ENCODE assay signal across 9 cellular contexts in the genomic region with DNA sequence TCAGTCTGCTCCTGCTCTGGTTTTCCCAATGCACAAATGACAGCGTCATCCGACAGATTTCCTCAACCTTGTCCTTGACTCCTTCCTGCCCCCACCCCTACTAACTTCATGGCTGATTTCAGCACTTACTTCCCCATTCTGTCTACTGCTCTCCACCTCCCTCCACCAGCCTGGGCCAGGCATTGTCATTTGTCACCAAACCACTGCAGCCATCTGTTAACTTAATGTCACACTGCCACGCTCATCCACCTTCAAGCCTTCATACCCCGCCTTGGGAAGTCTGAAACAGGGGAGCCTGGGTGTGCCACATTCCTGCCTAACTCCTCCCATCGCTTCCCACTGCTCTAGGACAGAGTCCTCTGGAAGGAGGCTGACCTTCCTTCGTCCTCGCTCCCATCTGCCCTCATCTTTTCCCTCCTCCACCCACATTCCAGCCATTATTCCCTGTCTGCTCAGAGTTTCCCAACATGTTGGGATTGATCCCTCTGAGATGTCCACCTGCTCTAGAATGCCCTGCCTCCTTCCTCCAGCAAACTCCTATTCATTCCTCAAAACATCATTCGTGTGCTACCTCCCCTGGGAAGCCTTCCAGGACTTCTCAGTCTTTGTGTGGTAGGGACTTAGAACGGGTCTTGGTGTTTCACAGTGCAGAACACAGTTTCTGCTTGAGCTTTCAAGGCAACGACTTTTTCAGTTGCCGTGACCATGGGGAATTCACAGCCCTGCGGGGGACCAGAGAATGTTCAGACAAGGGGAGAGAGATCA. TPM values are rescaled to one million over a fixed set of nuclear protein-coding genes. Genes with fewer than 3 reads are reported as not detected.
DNase-seq lines count a peak whose midpoint lies in the region; ATAC-seq and TF ChIP-seq lines count a peak whose summit lies in the region.
"Had no signal": no experiment of that assay in that cellular context is flagged by ENCODE, and none has a peak within 500 bp of the region (broad histone marks: within the 10 kb centered on the region; RNA-seq: fewer than 3 reads in every experiment).

No MANE protein-coding gene starts in this region.

- DNase-seq in Caco-2 = no peak
- DNase-seq in SKM-1 treated with dmso at 0.1 percent for 144 hours (lab: John Stamatoyannopoulos, UW; ENCODE audit: unreplicated experiment) = peak; percentile 86
- DNase-seq in mesothelial cell of epicardium (ENCODE audit: low spot score in 2 of 2, unreplicated experiment in 2 of 2) = no peak
- DNase-seq in coronary artery (ENCODE audit: low spot score) = no peak
- DNase-seq in RKO (ENCODE audit: low spot score) = no peak
- no peak for DNase-seq in hepatic stellate cell (ENCODE audit: low spot score)

- peak overlapping the region; percentile 50 for H3K27ac Mint-ChIP-seq in Caco-2 (ENCODE audit: unreplicated experiment)
- peak overlapping the region; percentile 35 for H3K27ac Mint-ChIP-seq in mesothelial cell of epicardium

- H3K36me3 ChIP-seq in Caco-2 (ENCODE audit: control insufficient read depth, insufficient read depth, low read length) = no peaks in the 10 kb centered on the region

- H3K27me3 ChIP-seq in Caco-2 (replicated peaks; ENCODE audit: control insufficient read depth, insufficient read depth, low read length) = no peaks in the 10 kb centered on the region

- H3K36me3 Mint-ChIP-seq in Caco-2 (ENCODE audit: insufficient read depth, unreplicated experiment) (no peaks in the 10 kb centered on the region), mesothelial cell of epicardium (no peaks in the 10 kb centered on the region)

- peaks cover 48% of the 10 kb centered on the region for H3K4me1 ChIP-seq in Caco-2

- POLR2A ChIA-PET in Caco-2 (lab: Charles Lee) = no interaction called here

- H3K4me1 Mint-ChIP-seq in Caco-2 (ENCODE audit: low read depth, unreplicated experiment) (peaks cover 23% of the 10 kb centered on the region), mesothelial cell of epicardium (peaks cover 67% of the 10 kb centered on the region)

- H3K9me3 ChIP-seq in Caco-2 = no peaks in the 10 kb centered on the region

- CTCF ChIA-PET in Caco-2 (lab: Charles Lee) = no interaction called here

- TF ChIP-seq CTCF in Caco-2 (IDR thresholded peaks at IDR 0.05; ENCODE audit: insufficient read depth in 1 of 2, low read depth in 1 of 2, low read length in 1 of 2, severe bottlenecking in 1 of 2, unreplicated experiment in 1 of 2) (no peak), mesothelial cell of epicardium (IDR thresholded peaks at IDR 0.05; ENCODE audit: unreplicated experiment) (no peak), coronary artery (IDR thresholded peaks at IDR 0.05) (no peak)

- H3K4me3 Mint-ChIP-seq in Caco-2 (ENCODE audit: unreplicated experiment) (no peak overlapping the region), mesothelial cell of epicardium (no peak overlapping the region)

- H3K27me3 Mint-ChIP-seq in Caco-2 (ENCODE audit: insufficient read depth, unreplicated experiment) = no peaks in the 10 kb centered on the region
- H3K27me3 Mint-ChIP-seq in mesothelial cell of epicardium (ENCODE audit: low read depth) = no peaks in the 10 kb centered on the region

- BruUV-seq in Caco-2 (replicated peaks; lab: Mats Ljungman, UMichigan) = no TSS peak

- H3K9me3 Mint-ChIP-seq in Caco-2 (ENCODE audit: unreplicated experiment) (no peaks in the 10 kb centered on the region), mesothelial cell of epicardium (no peaks in the 10 kb centered on the region)

- ATAC-seq in HG02852 (IDR thresholded peaks at IDR 0.05; ENCODE audit: unreplicated experiment) (peak; percentile 78), HG03520 (IDR thresholded peaks at IDR 0.05; ENCODE audit: unreplicated experiment) (no peak)

- H3K4me3 ChIP-seq in Caco-2 (ENCODE audit: low read depth, low read length) (no peak overlapping the region), coronary artery (no peak overlapping the region)
- H3K4me3 ChIP-seq: SK-N-MC had no signal

- H3K27ac ChIP-seq in coronary artery = peak overlapping the region in 1 of 2 donors; percentile 93
- H3K27ac ChIP-seq: SK-N-MC had no signal

- intact Hi-C loops in Caco-2 (cut with micrococcal nuclease; ENCODE audit: unreplicated experiment) = no loop called here

RNA-seq across cellular contexts. Expression of a gene that starts 42.2 kb away (rescaled TPM):
- total RNA-seq in Caco-2 (2022) (9.3 and 9.5 TPM in 2 replicates), mesothelial cell of epicardium (75.5 to 77.6 TPM (median 76.8 TPM) in 3 replicates)
